Comparison of ENCODE assay signal across 9 cellular contexts in genomic region chr13:41546372-41547252, GRCh38.
DNase-seq lines count a peak whose midpoint lies in the region.
"Had no signal": no experiment of that assay in that cellular context is flagged by ENCODE, and none has a peak within 500 bp of the region (broad histone marks: within the 10 kb centered on the region; RNA-seq: fewer than 3 reads in every experiment).

No MANE protein-coding gene starts in this region.

- H3K4me1 ChIP-seq in neuron (ENCODE audit: insufficient read depth, low read length): peaks cover 40% of the 10 kb centered on the region

- peak overlapping the region; percentile 44 for H2AFZ ChIP-seq in neuron (ENCODE audit: low read depth, low read length)

- no peaks in the 10 kb centered on the region for H3K27me3 ChIP-seq in neuron (ENCODE audit: insufficient read depth, low read length)

- H3K4me3 ChIP-seq in neuron (ENCODE audit: low read length): peak overlapping the region; percentile 1

- peak overlapping the region; percentile 99 for H3K27ac ChIP-seq in caudate nucleus (ENCODE audit: low read depth, low read length)

- DNase-seq in AG08395 (ENCODE audit: low spot score) (peak; percentile 95), HT1080 (ENCODE audit: low read depth) (peak; percentile 88), caudate nucleus (lab: John Stamatoyannopoulos, UW) (no peak), NCI-H2171 treated with DMSO at 0.1 percent for 48 hours (lab: John Stamatoyannopoulos, UW) (no peak), HuH-7.5 (ENCODE audit: low spot score) (no peak), occipital lobe (lab: John Stamatoyannopoulos, UW) (no peak)
- no peak for DNase-seq in effector CD4-positive, alpha-beta T cell
- DNase-seq: NCI-H1105 treated with DMSO at 0.1 percent for 48 hours had no signal

- H3K9me3 ChIP-seq in neuron (ENCODE audit: low read length): peaks cover 4% of the 10 kb centered on the region

- no peaks in the 10 kb centered on the region for H3K36me3 ChIP-seq in neuron (ENCODE audit: insufficient read depth, low read length)

Comparison
In these comparisons a context has a peak if more than half of its experiments do, and no peak if none do; other contexts are left out.
1. DNase-seq: peak in AG08395 (single experiment) and HT1080 (single experiment); none in caudate nucleus (0 of 61), NCI-H2171 treated with DMSO at 0.1 percent for 48 hours (single experiment), effector CD4-positive, alpha-beta T cell (single experiment), HuH-7.5 (single experiment) and occipital lobe (single experiment).